In genomic region chr7:105429746-105430612, GRCh38 we compare ENCODE assay signal across 8 cellular contexts. TPM values are rescaled to one million over a fixed set of nuclear protein-coding genes. Genes with fewer than 3 reads are reported as not detected.
DNase-seq lines count a peak whose midpoint lies in the region; ATAC-seq and TF ChIP-seq lines count a peak whose summit lies in the region.

No MANE protein-coding gene starts in this region.

- H4K20me1 ChIP-seq in osteoblast (ENCODE audit: insufficient read depth, low read length) = no peaks in the 10 kb centered on the region

- ATAC-seq in GM18909 (IDR thresholded peaks at IDR 0.05; ENCODE audit: poor library complexity, unreplicated experiment) (peak; percentile 66), HG03139 (IDR thresholded peaks at IDR 0.05; ENCODE audit: unreplicated experiment) (no peak), HG02852 (IDR thresholded peaks at IDR 0.05; ENCODE audit: unreplicated experiment) (no peak)

- no peaks in the 10 kb centered on the region for H3K36me3 Mint-ChIP-seq in activated CD4-positive, alpha-beta memory T cell treated with anti-CD3 and anti-CD28 coated beads, Interleukin-2, amount 10 ng/mL, durations not matched to agents 7 days and 5 days (ENCODE audit: low read depth)

- H3K27me3 ChIP-seq in BJ (ENCODE audit: control insufficient read depth, insufficient read depth, low read length) (no peaks in the 10 kb centered on the region), osteoblast (ENCODE audit: insufficient read depth, low read length) (no peaks in the 10 kb centered on the region)

- peak overlapping the region; percentile 70 for H2AFZ ChIP-seq in osteoblast (ENCODE audit: low read length)

- H3K27ac Mint-ChIP-seq in activated CD4-positive, alpha-beta memory T cell treated with anti-CD3 and anti-CD28 coated beads, Interleukin-2, amount 10 ng/mL, durations not matched to agents 7 days and 5 days = no peak overlapping the region

- H3K4me3 ChIP-seq in BJ (ENCODE audit: low read depth, low read length) (no peak overlapping the region), osteoblast (ENCODE audit: insufficient read depth, low read length) (no peak overlapping the region)

- no peaks in the 10 kb centered on the region for H3K9me3 ChIP-seq in osteoblast (ENCODE audit: low read depth, low read length)

- no peaks in the 10 kb centered on the region for H3K9me3 Mint-ChIP-seq in activated CD4-positive, alpha-beta memory T cell treated with anti-CD3 and anti-CD28 coated beads, Interleukin-2, amount 10 ng/mL, durations not matched to agents 7 days and 5 days

- H3K4me3 Mint-ChIP-seq in activated CD4-positive, alpha-beta memory T cell treated with anti-CD3 and anti-CD28 coated beads, Interleukin-2, amount 10 ng/mL, durations not matched to agents 7 days and 5 days = no peak overlapping the region

- H3K79me2 ChIP-seq in osteoblast (ENCODE audit: insufficient read depth, low read length) = no peaks in the 10 kb centered on the region

- TF ChIP-seq CTCF in BJ (IDR thresholded peaks at IDR 0.05; ENCODE audit: insufficient read depth, low read depth, low read length) (peak; percentile 47), osteoblast (IDR thresholded peaks at IDR 0.05; ENCODE audit: extremely low read depth, low read depth, low read length) (peak; percentile 48)

- H3K27ac ChIP-seq in osteoblast (ENCODE audit: low read depth, low read length) = no peak overlapping the region

- peaks cover 5% of the 10 kb centered on the region for H3K4me1 ChIP-seq in osteoblast (ENCODE audit: insufficient read depth, low read length)

- CTCF ChIA-PET in BJ (lab: Yijun Ruan, JAX) = interaction anchor here (0.6 to 2.2 kb wide), 15 partner anchors 9 to 449 kb away, joined by 3 to 11 read pairs (median 4); no protein-coding TSS in a partner anchor
- CTCF ChIA-PET in activated CD4-positive, alpha-beta memory T cell treated with anti-CD3 and anti-CD28 coated beads, Interleukin-2, amount 10 ng/mL, durations not matched to agents 7 days and 5 days (lab: Charles Lee) = interaction anchor here (0.7 to 1.5 kb wide), 15 partner anchors 14 to 507 kb away, joined by 3 to 9 read pairs (median 3); no protein-coding TSS in a partner anchor

- H3K36me3 ChIP-seq in BJ (ENCODE audit: control insufficient read depth, insufficient read depth, low read length) = no peaks in the 10 kb centered on the region
- H3K36me3 ChIP-seq in osteoblast (ENCODE audit: insufficient read depth, low read length) = no peaks in the 10 kb centered on the region

- TF ChIP-seq POLR2A in erythroblast (IDR thresholded peaks at IDR 0.05; ENCODE audit: low read length) = no peak

- peaks cover 3% of the 10 kb centered on the region for H3K4me1 Mint-ChIP-seq in activated CD4-positive, alpha-beta memory T cell treated with anti-CD3 and anti-CD28 coated beads, Interleukin-2, amount 10 ng/mL, durations not matched to agents 7 days and 5 days

- POLR2A ChIA-PET in BJ (lab: Charles Lee) = no interaction called here
- POLR2A ChIA-PET in activated CD4-positive, alpha-beta memory T cell treated with anti-CD3 and anti-CD28 coated beads, Interleukin-2, amount 10 ng/mL, durations not matched to agents 7 days and 5 days (lab: Charles Lee) = interaction anchor here (0.5 to 1.0 kb wide), 2 partner anchors 42 to 58 kb away, joined by 3 read pairs; no protein-coding TSS in a partner anchor

- no peaks in the 10 kb centered on the region for H3K27me3 Mint-ChIP-seq in activated CD4-positive, alpha-beta memory T cell treated with anti-CD3 and anti-CD28 coated beads, Interleukin-2, amount 10 ng/mL, durations not matched to agents 7 days and 5 days

- DNase-seq in BJ (ENCODE audit: low read depth) = no peak
- peak; percentile 15 for DNase-seq in NCI-H2171 (lab: John Stamatoyannopoulos, UW)
- DNase-seq in activated CD4-positive, alpha-beta memory T cell treated with anti-CD3 and anti-CD28 coated beads, Interleukin-2, amount 10 ng/mL, durations not matched to agents 7 days and 5 days = peak; percentile 53
- DNase-seq in erythroblast (lab: John Stamatoyannopoulos, UW) = peak; percentile 42 to 52
- no peak for DNase-seq in osteoblast (ENCODE audit: insufficient read length, low spot score, missing footprints)

- H3K4me2 ChIP-seq in osteoblast (ENCODE audit: insufficient read depth, low read length) = no peak overlapping the region

RNA-seq across cellular contexts. Expression of gene SRPK2, which starts 41.3 kb away (rescaled TPM):
- polyA plus RNA-seq in BJ (2011; rRNA removed) = 10.8 and 18.1 TPM in 2 replicates
- polyA minus RNA-seq in BJ (2011; rRNA and poly(A)+ RNA removed) = 16.3 and 21.7 TPM in 2 replicates
- 10 to 100 TPM; 42.9 to 45.0 TPM for total RNA-seq in activated CD4-positive, alpha-beta memory T cell treated with anti-CD3 and anti-CD28 coated beads, Interleukin-2, amount 10 ng/mL, durations not matched to agents 7 days and 5 days
- 81.0 and 82.2 TPM in 2 replicates for total RNA-seq in osteoblast

Comparison
In these comparisons a context has a peak if more than half of its experiments do, and no peak if none do; other contexts are left out.
1. DNase-seq: peak in NCI-H2171 (single experiment), activated CD4-positive, alpha-beta memory T cell treated with anti-CD3 and anti-CD28 coated beads, Interleukin-2, amount 10 ng/mL, durations not matched to agents 7 days and 5 days (single experiment) and erythroblast (2 of 2); none in BJ (single experiment) and osteoblast (single experiment).